ENCODE assay signal across 1 cellular context in the genomic region with DNA sequence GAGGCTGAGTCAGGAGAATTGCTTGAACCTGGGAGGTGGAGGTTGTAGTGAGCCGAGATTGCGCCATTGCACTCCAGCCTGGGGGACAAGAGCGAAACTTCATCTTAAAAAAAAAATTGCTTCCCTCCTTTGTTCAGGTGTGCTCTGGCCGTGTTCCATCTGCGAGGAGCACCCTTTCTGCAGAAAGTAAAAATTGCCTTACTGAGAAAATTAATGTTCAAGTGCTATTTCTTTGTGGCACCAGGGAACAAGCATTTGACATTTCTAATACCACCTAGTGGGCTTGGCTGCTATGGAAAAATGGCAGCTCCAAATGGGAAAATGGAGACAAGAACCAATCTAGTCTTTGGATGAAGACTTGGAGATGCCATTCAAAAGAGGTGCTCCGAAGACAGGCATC. TPM values are rescaled to one million over a fixed set of nuclear protein-coding genes. Genes with fewer than 3 reads are reported as not detected.
"Had no signal": no experiment of that assay in that cellular context is flagged by ENCODE, and none has a peak within 500 bp of the region (broad histone marks: within the 10 kb centered on the region; RNA-seq: fewer than 3 reads in every experiment).

No MANE protein-coding gene starts in this region.

RNA-seq across cellular contexts. Expression of a gene that starts 29.2 kb away (rescaled TPM):
- total RNA-seq: M059J had no signal
